Comparison of ENCODE assay signal across 21 cellular contexts in genomic region chr1:40793617-40794016, GRCh38. TPM values are rescaled to one million over a fixed set of nuclear protein-coding genes. Genes with fewer than 3 reads are reported as not detected.
DNase-seq lines count a peak whose midpoint lies in the region; FAIRE-seq and TF ChIP-seq lines count a peak whose summit lies in the region.
"Had no signal": no experiment of that assay in that cellular context is flagged by ENCODE, and none has a peak within 500 bp of the region (broad histone marks: within the 10 kb centered on the region; RNA-seq: fewer than 3 reads in every experiment).

No MANE protein-coding gene starts in this region.

- H2AFZ ChIP-seq in H1 (ENCODE audit: low read length) (no peak overlapping the region), neural progenitor cell (replicated peaks) (no peak overlapping the region), hepatocyte (no peak overlapping the region)

- peak overlapping the region; percentile 24; the same call in 1 of the 2 replicates for H2AK5ac ChIP-seq in H1 (ENCODE audit: low read depth, low read length)

- H3K9me2 ChIP-seq in hepatocyte (replicated peaks; ENCODE audit: insufficient read depth), result no peaks in the 10 kb centered on the region

- FAIRE-seq in H1 (lab: Jason Lieb, UNC), result no peak
- FAIRE-seq: A549, GM19239 had no signal

- no peak overlapping the region for H4K8ac ChIP-seq in H1 (ENCODE audit: extremely low read depth, insufficient read depth, low read length)

- no peak for TF ChIP-seq POLR2A in H1 (IDR thresholded peaks at IDR 0.05; ENCODE audit: control extremely low read depth in 1 of 2, low read depth in 2 of 2, low read length in 2 of 2)

- H3K9me3 Mint-ChIP-seq in activated naive CD4-positive, alpha-beta T cell treated with anti-CD3 and anti-CD28 coated beads, Interleukin-2, amount 10 ng/mL, durations not matched to agents 7 days and 5 days, result no peaks in the 10 kb centered on the region
- H3K9me3 Mint-ChIP-seq in neural progenitor cell, result no peaks in the 10 kb centered on the region

- peak overlapping the region; percentile 84 for H3K27ac ChIP-seq in KOPT-K1 (ENCODE audit: low read depth, low read length, poor library complexity, severe bottlenecking)
- H3K27ac ChIP-seq in H1 (ENCODE audit: low read depth, low read length), result no peak overlapping the region
- no peak overlapping the region for H3K27ac ChIP-seq in neural progenitor cell
- no peak overlapping the region for H3K27ac ChIP-seq in hepatocyte
- H3K27ac ChIP-seq: A549 had no signal

- no peaks in the 10 kb centered on the region for H3K36me3 Mint-ChIP-seq in activated naive CD4-positive, alpha-beta T cell treated with anti-CD3 and anti-CD28 coated beads, Interleukin-2, amount 10 ng/mL, durations not matched to agents 7 days and 5 days
- no peaks in the 10 kb centered on the region for H3K36me3 Mint-ChIP-seq in neural progenitor cell

- no peak overlapping the region for H2BK5ac ChIP-seq in H1 (ENCODE audit: low read depth, low read length)

- no peak overlapping the region for H4K5ac ChIP-seq in H1 (ENCODE audit: insufficient read length, low read depth, low read length)

- H3K36me3 ChIP-seq in KOPT-K1 (ENCODE audit: insufficient read depth, low read length) (no peaks in the 10 kb centered on the region), H1 (ENCODE audit: control insufficient read depth in 2 of 4, insufficient read depth in 4 of 4, low read length in 3 of 4) (no peaks in the 10 kb centered on the region), neural progenitor cell (no peaks in the 10 kb centered on the region), hepatocyte (replicated peaks; ENCODE audit: insufficient read depth, low read depth) (no peaks in the 10 kb centered on the region)
- H3K36me3 ChIP-seq: MG63 had no signal

- H3K4me3 Mint-ChIP-seq in activated naive CD4-positive, alpha-beta T cell treated with anti-CD3 and anti-CD28 coated beads, Interleukin-2, amount 10 ng/mL, durations not matched to agents 7 days and 5 days, result no peak overlapping the region
- H3K4me3 Mint-ChIP-seq in neural progenitor cell, result no peak overlapping the region
- H3K4me3 Mint-ChIP-seq: B cell had no signal

- no peak for DNase-seq in activated naive CD4-positive, alpha-beta T cell treated with anti-CD3 and anti-CD28 coated beads, Interleukin-2, amount 10 ng/mL, durations not matched to agents 7 days and 5 days
- DNase-seq in activated naive CD4-positive, alpha-beta T cell treated with Interleukin-2 at 50 U/mL for 16 hours, result no peak
- DNase-seq in H1 (ENCODE audit: low read depth in 1 of 2, low spot score in 2 of 2) (no peak), neural progenitor cell (ENCODE audit: low spot score) (no peak), NCI-H1436 (lab: John Stamatoyannopoulos, UW) (no peak), occipital lobe (lab: John Stamatoyannopoulos, UW) (no peak), hepatocyte (ENCODE audit: low spot score) (no peak)
- DNase-seq: COR-L47, DMS79, GOT3, MG63, NCI-H1417, NCI-H187, NCI-H446 treated with DMSO at 0.1 percent for 48 hours, NCI-H526 treated with DMSO at 0.1 percent for 48 hours, SHP77 had no signal

- H3K27me3 ChIP-seq in H1 (replicated peaks in 1 of 4; ENCODE audit: control insufficient read depth in 3 of 4, extremely low read depth in 1 of 4, insufficient read depth in 3 of 4, low read length in 3 of 4) (no peaks in the 10 kb centered on the region), neural progenitor cell (no peaks in the 10 kb centered on the region), hepatocyte (no peaks in the 10 kb centered on the region)
- H3K27me3 ChIP-seq: MG63 had no signal

- no peak overlapping the region for H2BK120ac ChIP-seq in H1 (replicated peaks; ENCODE audit: low read depth, low read length)

- POLR2A ChIA-PET in H1 (lab: Charles Lee; ENCODE audit: partially characterized antibody), result interaction anchor here (1.3 to 2.0 kb wide), 2 partner anchors 9 to 34 kb away, joined by 3 to 4 read pairs; no protein-coding TSS in a partner anchor

- H3K4me2 ChIP-seq in H1 (ENCODE audit: insufficient read depth in 1 of 2, low read depth in 2 of 2, low read length in 2 of 2) (no peak overlapping the region), neural progenitor cell (no peak overlapping the region), hepatocyte (no peak overlapping the region)
- H3K4me2 ChIP-seq: A549 had no signal

- H3K14ac ChIP-seq in H1 (ENCODE audit: insufficient read length), result no peak overlapping the region

- H2BK12ac ChIP-seq in H1 (ENCODE audit: low read depth, low read length), result 0 out of 2 replicates have a peak overlapping the region, but pooled peaks have one; percentile 11

- no peak overlapping the region; the same call in 1 of the 2 replicates for H2BK20ac ChIP-seq in H1 (ENCODE audit: low read length)

- WGBS in H1 (ENCODE audit: extremely low coverage in 1 of 2, insufficient coverage in 1 of 2, insufficient read length in 1 of 2, insufficient replicate concordance in 2 of 2, low coverage in 1 of 2, low lambda C conversion rate in 2 of 2, missing lambda C conversion rate in 1 of 2), 2 experiments, result 83% methylated on average over 3 of the region's 3 CpGs; no CpG with 5 or more reads in 1 of the 2 experiments
- WGBS in hepatocyte (ENCODE audit: low lambda C conversion rate, missing lambda C conversion rate), result 96% methylated on average over 3 of the region's 3 CpGs

- no peaks in the 10 kb centered on the region for H3F3A ChIP-seq in neural progenitor cell (ENCODE audit: low read depth)

- no peak overlapping the region for H3K56ac ChIP-seq in H1 (replicated peaks; ENCODE audit: insufficient read length, low read depth, low read length)

- H4K20me1 ChIP-seq in H1 (replicated peaks in 1 of 2; ENCODE audit: control insufficient read depth in 1 of 2, insufficient read depth in 2 of 2, low read length in 2 of 2) (no peaks in the 10 kb centered on the region), neural progenitor cell (ENCODE audit: low read depth) (no peaks in the 10 kb centered on the region), hepatocyte (ENCODE audit: insufficient read depth, poor library complexity, severe bottlenecking) (no peaks in the 10 kb centered on the region)

- H3K27me3 Mint-ChIP-seq in activated naive CD4-positive, alpha-beta T cell treated with anti-CD3 and anti-CD28 coated beads, Interleukin-2, amount 10 ng/mL, durations not matched to agents 7 days and 5 days, result peaks cover 34% of the 10 kb centered on the region
- H3K27me3 Mint-ChIP-seq in neural progenitor cell (ENCODE audit: insufficient read depth, low read depth), result peaks cover 12% of the 10 kb centered on the region

- no peak overlapping the region for H4K91ac ChIP-seq in H1 (replicated peaks; ENCODE audit: insufficient read length, low read length)

- no peak for TF ChIP-seq EP300 in H1 (IDR thresholded peaks at IDR 0.05; ENCODE audit: borderline replicate concordance in 1 of 2, low read depth in 2 of 2, low read length in 2 of 2)

- peaks cover 0 to 3% (median 0%) of the 10 kb centered on the region in 4 experiments; a peak in 2 of 7 replicates for H3K4me1 ChIP-seq in H1 (replicated peaks in 1 of 4; ENCODE audit: control insufficient read depth in 3 of 4, insufficient read depth in 4 of 4, low read length in 3 of 4)
- peaks cover 5% of the 10 kb centered on the region for H3K4me1 ChIP-seq in neural progenitor cell
- no peaks in the 10 kb centered on the region for H3K4me1 ChIP-seq in hepatocyte (ENCODE audit: insufficient read depth)

- no peak overlapping the region for H3K4ac ChIP-seq in H1 (replicated peaks; ENCODE audit: insufficient read length, low read depth, low read length)

- no peak overlapping the region for H2BK15ac ChIP-seq in H1 (ENCODE audit: low read length)

- no peak overlapping the region for H3K18ac ChIP-seq in H1 (ENCODE audit: extremely low read depth, low read length)

- H3K79me1 ChIP-seq in H1 (ENCODE audit: low read depth, low read length), result no peaks in the 10 kb centered on the region

- H3K27ac Mint-ChIP-seq in activated naive CD4-positive, alpha-beta T cell treated with anti-CD3 and anti-CD28 coated beads, Interleukin-2, amount 10 ng/mL, durations not matched to agents 7 days and 5 days, result peak overlapping the region; percentile 39
- peak overlapping the region; percentile 1 for H3K27ac Mint-ChIP-seq in neural progenitor cell
- H3K27ac Mint-ChIP-seq: B cell had no signal

- TF ChIP-seq CTCF in H1 (IDR thresholded peaks at IDR 0.05; ENCODE audit: control extremely low read depth in 1 of 3, insufficient read depth in 1 of 3, low read depth in 1 of 3, low read length in 3 of 3) (no peak), neural progenitor cell (IDR thresholded peaks at IDR 0.05) (no peak), hepatocyte (IDR thresholded peaks at IDR 0.05; ENCODE audit: poor library complexity) (no peak)

- H3K9me3 ChIP-seq in KOPT-K1 (ENCODE audit: insufficient read depth, low read length, poor library complexity, severe bottlenecking) (no peaks in the 10 kb centered on the region), H1 (ENCODE audit: insufficient read depth in 2 of 2, low read depth in 1 of 2, low read length in 1 of 2) (no peaks in the 10 kb centered on the region), neural progenitor cell (ENCODE audit: low read depth) (no peaks in the 10 kb centered on the region), hepatocyte (ENCODE audit: low read depth) (no peaks in the 10 kb centered on the region)
- H3K9me3 ChIP-seq: A549, MG63 had no signal

- H3K79me2 ChIP-seq in H1 (ENCODE audit: control insufficient read depth in 1 of 2, insufficient read depth in 2 of 2, low read length in 2 of 2) (no peaks in the 10 kb centered on the region), neural progenitor cell (ENCODE audit: low read depth) (no peaks in the 10 kb centered on the region), hepatocyte (no peaks in the 10 kb centered on the region)

- no peaks in the 10 kb centered on the region for H3K23me2 ChIP-seq in H1 (ENCODE audit: low read depth, low read length)

- H3K4me3 ChIP-seq in H1 (ENCODE audit: extremely low read depth in 1 of 4, insufficient read depth in 2 of 4, low read depth in 3 of 4, low read length in 4 of 4) (no peak overlapping the region), neural progenitor cell (no peak overlapping the region), hepatocyte (no peak overlapping the region)
- H3K4me3 ChIP-seq: A549, MG63 had no signal

- CTCF ChIA-PET in activated naive CD4-positive, alpha-beta T cell treated with anti-CD3 and anti-CD28 coated beads, Interleukin-2, amount 10 ng/mL, durations not matched to agents 7 days and 5 days (lab: Charles Lee), result no interaction called here
- CTCF ChIA-PET in H1 (lab: Charles Lee; ENCODE audit: partially characterized antibody), result interaction anchor here (0.6 to 24.5 kb wide), 5 partner anchors 17 to 229 kb away, joined by 3 to 325 read pairs (median 12); no protein-coding TSS in a partner anchor

- H3K9ac ChIP-seq in H1 (replicated peaks in 1 of 4; ENCODE audit: extremely low read depth in 1 of 4, low read depth in 3 of 4, low read length in 3 of 4), result no peak overlapping the region
- H3K9ac ChIP-seq in neural progenitor cell, result no peak overlapping the region

- no peak for TF ChIP-seq RAD21 in H1 (IDR thresholded peaks at IDR 0.05 in 1 of 2, conservative IDR thresholded peaks at IDR 0.05 in 1 of 2; ENCODE audit: low read depth in 2 of 2, low read length in 2 of 2)

- no peak overlapping the region for H3K23ac ChIP-seq in H1 (ENCODE audit: insufficient read length)

- peaks cover 40% of the 10 kb centered on the region for H3K4me1 Mint-ChIP-seq in activated naive CD4-positive, alpha-beta T cell treated with anti-CD3 and anti-CD28 coated beads, Interleukin-2, amount 10 ng/mL, durations not matched to agents 7 days and 5 days
- peaks cover 50% of the 10 kb centered on the region for H3K4me1 Mint-ChIP-seq in neural progenitor cell

RNA-seq across cellular contexts. Expression of gene KCNQ4, which starts 10.0 kb away (rescaled TPM):
- 3.5 and 3.9 TPM in 2 replicates for total RNA-seq in H1 (2021; fragmentation: NEBNext Ultra II Directional; extraction: Animal tissue kit (Norgen Biotek cat#: 25700))
- polyA plus RNA-seq in H1 (2011; rRNA removed) (2.2 and 4.0 TPM in 2 replicates), hepatocyte (not detected in 2 replicates)
- polyA plus RNA-seq in H1 (2011; cell fraction: cytosol; rRNA removed), result 1.9 TPM
- polyA plus RNA-seq in H1 (2011; cell fraction: nucleus; rRNA removed), result 7.6 TPM
- 3.0 to 5.7 TPM (median 4.7 TPM) in 4 replicates for polyA plus RNA-seq in H1 (2012, experiment 1 of 2)
- polyA plus RNA-seq in H1 (2012, experiment 2 of 2), result 3.1 TPM
- polyA plus RNA-seq in H1 (2013, experiment 1 of 2), result 2.7 TPM
- polyA plus RNA-seq in H1 (2013, experiment 2 of 2), result 2.5 TPM
- polyA minus RNA-seq in H1 (2011; rRNA and poly(A)+ RNA removed), result 1.2 and 1.3 TPM in 2 replicates
- 2.1 TPM for polyA minus RNA-seq in H1 (2011; cell fraction: cytosol; rRNA and poly(A)+ RNA removed)
- 2.5 TPM for polyA minus RNA-seq in H1 (2011; cell fraction: nucleus; rRNA and poly(A)+ RNA removed)
- total RNA-seq in neural progenitor cell (ENCODE audit: low replicate concordance) (0.87 TPM in 1 of 2 replicates, not detected in the other), occipital lobe (1.7 TPM), hepatocyte (not detected in 2 replicates)
- total RNA-seq: RPMI7951 had no signal
